23 cellular contexts compared by ENCODE assay signal in genomic region chr11:30377347-30377746, GRCh38.
"Had no signal": no experiment of that assay in that cellular context is flagged by ENCODE, and none has a peak within 500 bp of the region (broad histone marks: within the 10 kb centered on the region; RNA-seq: fewer than 3 reads in every experiment).

No MANE protein-coding gene starts in this region.

- H3K4me3 Mint-ChIP-seq: endodermal cell; naive thymus-derived CD8-positive, alpha-beta T cell; stimulated activated effector memory CD8-positive, alpha-beta T cell treated with anti-CD3 and anti-CD28 coated beads, Interleukin-12 subunit alpha, Interleukin-12 subunit beta, amount 100 ng/mL, for 72 hours; stimulated activated naive CD8-positive, alpha-beta T cell treated with anti-CD3 and anti-CD28 coated beads, Interleukin-15, Interleukin-2, amounts not matched to agents 100 ng/mL and 50 ng/mL, for 24 hours had no signal

- H3K4me1 ChIP-seq: esophagus muscularis mucosa, testis, tibial nerve, upper lobe of right lung, vagina had no signal

- H3K27ac ChIP-seq: coronary artery, esophagus muscularis mucosa, hepatocyte, neutrophil, testis, tibial nerve, upper lobe of right lung, vagina had no signal

- H3K4me3 ChIP-seq: coronary artery, esophagus muscularis mucosa, hepatocyte, lung, mucosa of descending colon, smooth muscle cell, testis, tibial nerve, upper lobe of right lung, vagina had no signal

- H3K27me3 ChIP-seq: esophagus muscularis mucosa, neutrophil, testis, tibial nerve, upper lobe of right lung, vagina had no signal

- H3K36me3 ChIP-seq: esophagus muscularis mucosa, neutrophil, tibial nerve, upper lobe of right lung, vagina had no signal

- H3K36me3 Mint-ChIP-seq: naive thymus-derived CD8-positive, alpha-beta T cell; stimulated activated effector memory CD8-positive, alpha-beta T cell treated with anti-CD3 and anti-CD28 coated beads, Interleukin-12 subunit alpha, Interleukin-12 subunit beta, amount 100 ng/mL, for 72 hours had no signal

- H3K4me1 Mint-ChIP-seq: naive thymus-derived CD8-positive, alpha-beta T cell; stimulated activated effector memory CD8-positive, alpha-beta T cell treated with anti-CD3 and anti-CD28 coated beads, Interleukin-12 subunit alpha, Interleukin-12 subunit beta, amount 100 ng/mL, for 72 hours had no signal

- H3K27ac Mint-ChIP-seq: naive thymus-derived CD8-positive, alpha-beta T cell; stimulated activated effector memory CD8-positive, alpha-beta T cell treated with anti-CD3 and anti-CD28 coated beads, Interleukin-12 subunit alpha, Interleukin-12 subunit beta, amount 100 ng/mL, for 72 hours; stimulated activated naive CD8-positive, alpha-beta T cell treated with anti-CD3 and anti-CD28 coated beads, Interleukin-15, Interleukin-2, amounts not matched to agents 100 ng/mL and 50 ng/mL, for 24 hours had no signal

- DNase-seq: effector CD4-positive, alpha-beta T cell; endodermal cell; foreskin fibroblast; head of caudate nucleus; left colon; left ventricle myocardium superior; mucosa of descending colon; naive thymus-derived CD8-positive, alpha-beta T cell; posterior cingulate gyrus; stimulated activated CD4-positive, alpha-beta T cell treated with anti-CD3 and anti-CD28 coated beads, Interleukin-4, amount 100 ng/mL, for 1 hour; stimulated activated CD8-positive, alpha-beta memory T cell treated with anti-CD3 and anti-CD28 coated beads, Interleukin-4, amount 100 ng/mL, for 48 hours; testis; upper lobe of right lung had no signal

- H3K79me2 ChIP-seq: hepatocyte had no signal

- H3K9me3 ChIP-seq: esophagus muscularis mucosa, mucosa of descending colon, neutrophil, testis, tibial nerve, upper lobe of right lung, vagina had no signal

- H2AFZ ChIP-seq: hepatocyte had no signal

- ATAC-seq: left colon; left ventricle myocardium superior; mucosa of descending colon; naive thymus-derived CD8-positive, alpha-beta T cell; stimulated activated effector memory CD8-positive, alpha-beta T cell treated with anti-CD3 and anti-CD28 coated beads, Interleukin-12 subunit alpha, Interleukin-12 subunit beta, amount 100 ng/mL, for 72 hours; upper lobe of right lung had no signal

- H3K4me2 ChIP-seq: hepatocyte, smooth muscle cell had no signal

- H3K9me3 Mint-ChIP-seq: endodermal cell; naive thymus-derived CD8-positive, alpha-beta T cell; stimulated activated effector memory CD8-positive, alpha-beta T cell treated with anti-CD3 and anti-CD28 coated beads, Interleukin-12 subunit alpha, Interleukin-12 subunit beta, amount 100 ng/mL, for 72 hours; stimulated activated naive CD8-positive, alpha-beta T cell treated with anti-CD3 and anti-CD28 coated beads, Interleukin-15, Interleukin-2, amounts not matched to agents 100 ng/mL and 50 ng/mL, for 24 hours had no signal
